8 cellular contexts compared by ENCODE assay signal in genomic region chr2:53422979-53423378, GRCh38.
A peak's percentile ranks its signal among the peaks of the same experiment; 100 is the strongest.
DNase-seq lines count a peak whose midpoint lies in the region; ATAC-seq and TF ChIP-seq lines count a peak whose summit lies in the region.

No MANE protein-coding gene starts in this region.

- no peak overlapping the region for H3K27ac Mint-ChIP-seq in neural crest cell (ENCODE audit: unreplicated experiment)
- H3K27ac Mint-ChIP-seq in immature natural killer cell, result no peak overlapping the region

- CTCF ChIA-PET in OCI-LY7 (lab: Charles Lee; ENCODE audit: unreplicated experiment), result no interaction called here

- H3K4me1 Mint-ChIP-seq in neural crest cell, result no peaks in the 10 kb centered on the region
- H3K4me1 Mint-ChIP-seq in immature natural killer cell, result peaks cover 1 to 5% of the 10 kb centered on the region in 2 donors

- intact Hi-C loops in OCI-LY7 (cut with micrococcal nuclease; ENCODE audit: unreplicated experiment), result loop anchor here (2.0 to 10.0 kb wide), 2 partner anchors 402 to 1282 kb away; no protein-coding TSS in a partner anchor

- no peaks in the 10 kb centered on the region for H3K9me3 ChIP-seq in OCI-LY7 (ENCODE audit: low read length)

- no peaks in the 10 kb centered on the region for H3K79me2 ChIP-seq in OCI-LY7 (ENCODE audit: insufficient read depth, low read depth, low read length)

- DNase-seq in EL (peak; percentile 57), OCI-LY7 (ENCODE audit: low spot score) (peak; percentile 63), dermis blood vessel endothelial cell (peak; percentile 28), neural crest cell (ENCODE audit: low read depth, low spot score) (peak; percentile 16), T-helper 9 cell (no peak), immature natural killer cell (no peak)

- H3K36me3 Mint-ChIP-seq in neural crest cell (ENCODE audit: low read depth), result no peaks in the 10 kb centered on the region
- H3K36me3 Mint-ChIP-seq in immature natural killer cell, result no peaks in the 10 kb centered on the region

- H2AFZ ChIP-seq in OCI-LY7 (ENCODE audit: low read length), result peak overlapping the region; percentile 40; the same call in 1 of the 2 replicates

- H3K27ac ChIP-seq in OCI-LY7 (ENCODE audit: low read depth, low read length, poor library complexity, severe bottlenecking), result no peak overlapping the region

- no peak overlapping the region for H3K4me2 ChIP-seq in OCI-LY7 (ENCODE audit: low read length)

- H4K20me1 ChIP-seq in OCI-LY7 (ENCODE audit: insufficient read depth, low read length), result no peaks in the 10 kb centered on the region

- H3K9me2 ChIP-seq in OCI-LY7 (ENCODE audit: insufficient read depth, low read length), result no peaks in the 10 kb centered on the region

- H3K4me3 Mint-ChIP-seq in neural crest cell (no peak overlapping the region), immature natural killer cell (no peak overlapping the region)

- H3K9me3 Mint-ChIP-seq in neural crest cell (peaks cover 14% of the 10 kb centered on the region), immature natural killer cell (peaks cover 0 to 9% (median 3%) of the 10 kb centered on the region in 6 donors)

- TF ChIP-seq CTCF in OCI-LY7 (conservative IDR thresholded peaks at IDR 0.05; ENCODE audit: low read length), result peak; percentile 81
- peak; percentile 62 for TF ChIP-seq CTCF in neural crest cell (conservative IDR thresholded peaks at IDR 0.05)

- BruUV-seq in OCI-LY7 (replicated peaks; lab: Mats Ljungman, UMichigan), result no TSS peak

- H3K4me3 ChIP-seq in OCI-LY7 (ENCODE audit: low read depth, low read length, poor library complexity, severe bottlenecking), result no peak overlapping the region

- POLR2A ChIA-PET in OCI-LY7 (lab: Charles Lee), result interaction anchor here (0.7 to 1.0 kb wide), 2 partner anchors 13 to 722 kb away, joined by 3 read pairs; no protein-coding TSS in a partner anchor

- ATAC-seq in GM19351 (IDR thresholded peaks at IDR 0.05; ENCODE audit: unreplicated experiment) (peak; percentile 76), HG03378 (IDR thresholded peaks at IDR 0.05; ENCODE audit: unreplicated experiment) (peak; percentile 69)

- no peaks in the 10 kb centered on the region for H3K36me3 ChIP-seq in OCI-LY7 (ENCODE audit: insufficient read depth, low read length)

- no peaks in the 10 kb centered on the region for H3K4me1 ChIP-seq in OCI-LY7 (ENCODE audit: insufficient read depth, low read length, poor library complexity, severe bottlenecking)

- H3K27me3 Mint-ChIP-seq in neural crest cell (ENCODE audit: low read depth) (no peaks in the 10 kb centered on the region), immature natural killer cell (ENCODE audit: low read depth in 3 of 3) (peaks cover 0 to 3% (median 2%) of the 10 kb centered on the region in 3 donors)

Comparison
In these comparisons a context has a peak if more than half of its experiments do, and no peak if none do; other contexts are left out.
1. DNase-seq: peak in EL (single experiment), OCI-LY7 (single experiment), dermis blood vessel endothelial cell (single experiment) and neural crest cell (single experiment); none in T-helper 9 cell (single experiment) and immature natural killer cell (0 of 3).